ENCODE assay signal across 8 cellular contexts in the genomic region with DNA sequence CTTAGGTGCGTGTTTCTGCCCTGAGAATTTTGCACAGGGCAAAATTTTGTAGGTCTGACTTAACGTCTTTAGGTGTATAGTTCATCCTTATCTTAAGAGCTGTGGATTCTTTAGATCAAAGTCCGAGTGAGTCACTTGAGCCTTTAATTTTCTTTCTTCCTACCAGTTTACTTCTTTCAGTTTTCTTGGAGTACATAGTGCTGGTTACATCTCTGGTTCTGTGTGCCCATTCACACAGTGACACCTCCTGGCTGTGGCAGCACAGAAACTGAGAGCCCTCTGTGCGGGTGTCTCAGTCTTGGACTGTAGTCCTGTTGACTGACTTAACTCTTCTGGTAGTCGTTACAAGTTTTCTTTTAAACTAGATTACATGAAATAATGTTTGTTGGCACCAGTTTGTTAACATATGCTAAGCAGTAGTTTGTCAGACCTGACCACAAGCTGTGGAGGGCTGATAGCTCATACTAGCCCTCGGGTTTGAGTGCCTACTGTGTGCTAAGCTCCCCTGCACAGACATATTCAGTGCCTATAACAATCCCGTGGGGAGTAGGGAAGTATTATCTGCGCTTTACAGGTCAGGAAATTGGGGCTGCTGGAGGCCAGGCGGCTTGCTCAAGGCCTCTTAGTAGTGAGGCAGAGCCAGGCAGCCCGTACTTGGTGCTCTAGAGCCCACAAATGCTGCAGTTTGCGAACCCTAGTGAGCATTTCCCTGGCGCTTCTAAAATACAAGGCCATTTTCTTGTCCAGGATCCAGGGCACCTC. TPM values are rescaled to one million over a fixed set of nuclear protein-coding genes. Genes with fewer than 3 reads are reported as not detected.
A peak's percentile ranks its signal among the peaks of the same experiment; 100 is the strongest.
DNase-seq lines count a peak whose midpoint lies in the region; ATAC-seq and TF ChIP-seq lines count a peak whose summit lies in the region.

No MANE protein-coding gene starts in this region.

- no peaks in the 10 kb centered on the region for H3K36me3 Mint-ChIP-seq in IgD-negative memory B cell

- peak; percentile 74 for DNase-seq in dermis blood vessel endothelial cell
- peak; percentile 40 for DNase-seq in midbrain (lab: John Stamatoyannopoulos, UW)
- no peak for DNase-seq in NCI-H748 treated with DMSO at 0.1 percent for 48 hours (lab: John Stamatoyannopoulos, UW)

- peaks cover 41 to 57% (median 46%) of the 10 kb centered on the region in 3 donors for H3K4me1 Mint-ChIP-seq in IgD-negative memory B cell

- H3K9ac ChIP-seq in subcutaneous abdominal adipose tissue (ENCODE audit: low read length in 5 of 5), result peak overlapping the region; percentile 62 to 93 (median 85)

- peak overlapping the region; percentile 92 for H3K27ac ChIP-seq in subcutaneous abdominal adipose tissue (ENCODE audit: low read depth, low read length)

- peak overlapping the region; percentile 77 for H3K4me3 ChIP-seq in WI38 (ENCODE audit: low read depth, low read length)
- H3K4me3 ChIP-seq in subcutaneous abdominal adipose tissue (ENCODE audit: low read depth in 1 of 5, low read length in 5 of 5), result peak overlapping the region; percentile 73 to 86 (median 80)

- H3K27me3 ChIP-seq in subcutaneous abdominal adipose tissue (ENCODE audit: control insufficient read depth in 5 of 5, insufficient read depth in 4 of 5, low read length in 5 of 5), result peaks cover 0 to 4% (median 0%) of the 10 kb centered on the region in 5 donors

- H3K36me3 ChIP-seq in subcutaneous abdominal adipose tissue (ENCODE audit: control insufficient read depth in 5 of 5, insufficient read depth in 5 of 5, low read length in 5 of 5), result peaks cover 0 to 7% (median 0%) of the 10 kb centered on the region in 5 donors

- H3K27me3 Mint-ChIP-seq in IgD-negative memory B cell, result no peaks in the 10 kb centered on the region

- no peak for ATAC-seq in GM18870 (IDR thresholded peaks at IDR 0.05; ENCODE audit: unreplicated experiment)

- H3K4me3 Mint-ChIP-seq in IgD-negative memory B cell, result peak overlapping the region; percentile 93 to 96 (median 94)

- peaks cover 18 to 73% (median 53%) of the 10 kb centered on the region in 5 donors for H3K4me1 ChIP-seq in subcutaneous abdominal adipose tissue (ENCODE audit: control insufficient read depth in 5 of 5, insufficient read depth in 5 of 5, low read length in 5 of 5)

- H3K9me3 ChIP-seq in subcutaneous abdominal adipose tissue (ENCODE audit: control insufficient read depth in 5 of 5, low read length in 5 of 5), result no peaks in the 10 kb centered on the region

- peak overlapping the region; percentile 87 to 92 (median 91) for H3K27ac Mint-ChIP-seq in IgD-negative memory B cell

- no peaks in the 10 kb centered on the region for H3K9me3 Mint-ChIP-seq in IgD-negative memory B cell

- peak; percentile 51 for TF ChIP-seq CTCF in GM12872 (IDR thresholded peaks at IDR 0.05; ENCODE audit: insufficient read depth, low read depth, low read length)
- 0 out of 2 replicates have a peak, but pooled peaks have one; percentile 4 for TF ChIP-seq CTCF in WI38 (IDR thresholded peaks at IDR 0.05; ENCODE audit: low read depth, low read length)

RNA-seq across cellular contexts. Expression of gene GATAD2A, which starts 1.6 kb away (rescaled TPM):
- 16.6 TPM for polyA plus RNA-seq in IgD-negative memory B cell
- 47.0 and 104 TPM in 2 replicates for total RNA-seq in dermis blood vessel endothelial cell
